ENCODE assay signal across 16 cellular contexts in genomic region chr22:24976442-24977218, GRCh38. TPM values are rescaled to one million over a fixed set of nuclear protein-coding genes. Genes with fewer than 3 reads are reported as not detected.
DNase-seq lines count a peak whose midpoint lies in the region; ATAC-seq, FAIRE-seq and TF ChIP-seq lines count a peak whose summit lies in the region.
"Had no signal": no experiment of that assay in that cellular context is flagged by ENCODE, and none has a peak within 500 bp of the region (broad histone marks: within the 10 kb centered on the region; RNA-seq: fewer than 3 reads in every experiment).

No MANE protein-coding gene starts in this region.

- peak overlapping the region; percentile 33 for H3K27ac Mint-ChIP-seq in glutamatergic neuron (ENCODE audit: unreplicated experiment)
- H3K27ac Mint-ChIP-seq: activated CD4-positive, alpha-beta T cell treated with anti-CD3 and anti-CD28 coated beads, Interleukin-2, amount 10 ng/mL, durations not matched to agents 24 days and 14 days had no signal

- H3K27me3 ChIP-seq in cardiac muscle cell (no peaks in the 10 kb centered on the region), pancreas (no peaks in the 10 kb centered on the region), vagina (no peaks in the 10 kb centered on the region)

- H3K27me3 Mint-ChIP-seq in glutamatergic neuron (ENCODE audit: unreplicated experiment) = peaks cover 2% of the 10 kb centered on the region

- TF ChIP-seq CTCF in cardiac muscle cell (IDR thresholded peaks at IDR 0.05; ENCODE audit: low read depth, low read length) (no peak), glutamatergic neuron (IDR thresholded peaks at IDR 0.05; ENCODE audit: partially characterized antibody, unreplicated experiment) (no peak), pancreas (IDR thresholded peaks at IDR 0.05) (no peak), vagina (IDR thresholded peaks at IDR 0.05) (no peak)

- peak overlapping the region; percentile 89 for H3K27ac ChIP-seq in cardiac muscle cell
- peak overlapping the region in 3 of 4 donors; percentile 14 to 53 (median 22) for H3K27ac ChIP-seq in pancreas
- peak overlapping the region; percentile 90 for H3K27ac ChIP-seq in vagina

- no peak overlapping the region for H3K4me3 Mint-ChIP-seq in glutamatergic neuron (ENCODE audit: unreplicated experiment)
- H3K4me3 Mint-ChIP-seq: activated CD4-positive, alpha-beta T cell treated with anti-CD3 and anti-CD28 coated beads, Interleukin-2, amount 10 ng/mL, durations not matched to agents 24 days and 14 days had no signal

- H3K9me3 Mint-ChIP-seq in glutamatergic neuron (ENCODE audit: unreplicated experiment) = no peaks in the 10 kb centered on the region
- H3K9me3 Mint-ChIP-seq: activated CD4-positive, alpha-beta T cell treated with anti-CD3 and anti-CD28 coated beads, Interleukin-2, amount 10 ng/mL, durations not matched to agents 24 days and 14 days had no signal

- H3K4me3 ChIP-seq in cardiac muscle cell (no peak overlapping the region), pancreas (no peak overlapping the region), vagina (no peak overlapping the region)

- no peaks in the 10 kb centered on the region for H3K36me3 Mint-ChIP-seq in glutamatergic neuron (ENCODE audit: unreplicated experiment)

- H3K4me1 ChIP-seq in cardiac muscle cell (ENCODE audit: low read depth) (peaks cover 32% of the 10 kb centered on the region), pancreas (peaks cover 0 to 16% (median 0%) of the 10 kb centered on the region in 3 donors), vagina (peaks cover 54% of the 10 kb centered on the region)

- ATAC-seq in Right ventricle myocardium superior (ENCODE audit: poor library complexity) (no peak), pancreas (peak in 1 of 4 donors; percentile 30), GM21528 (IDR thresholded peaks at IDR 0.05; ENCODE audit: low FRiP score, unreplicated experiment) (no peak)

- FAIRE-seq in pancreas (lab: Jason Lieb, UNC) = no peak
- FAIRE-seq: islet of Langerhans had no signal

- H3K4me1 Mint-ChIP-seq in glutamatergic neuron (ENCODE audit: low read depth, unreplicated experiment) = peaks cover 17% of the 10 kb centered on the region

- H3K9me3 ChIP-seq in cardiac muscle cell (ENCODE audit: low read depth) (no peaks in the 10 kb centered on the region), pancreas (no peaks in the 10 kb centered on the region), vagina (no peaks in the 10 kb centered on the region)

- no peak for DNase-seq in cardiac muscle cell (ENCODE audit: low read depth in 1 of 2, low spot score in 1 of 2)
- DNase-seq in Right ventricle myocardium superior = no peak
- no peak for DNase-seq in glutamatergic neuron
- peak in 1 of 6 donors; percentile 46 for DNase-seq in pancreas
- DNase-seq in vagina (ENCODE audit: extremely low spot score in 2 of 2) = no peak
- no peak for DNase-seq in NCI-H2196 (lab: John Stamatoyannopoulos, UW; ENCODE audit: unreplicated experiment)
- DNase-seq in stimulated activated CD4-positive, alpha-beta T cell treated with anti-CD3 and anti-CD28 coated beads, Interleukin-2, amount 100 ng/mL, for 24 hours = no peak
- DNase-seq: 8988T; activated CD4-positive, alpha-beta T cell treated with anti-CD3 and anti-CD28 coated beads, Interleukin-2, amount 10 ng/mL, durations not matched to agents 24 days and 14 days; activated naive CD4-positive, alpha-beta T cell treated with anti-CD3 and anti-CD28 coated beads, Interleukin-2, amount 50 U/mL, for 16 hours; DMS153; NCI-H1092 treated with DMSO at 0.1 percent for 48 hours; NCI-H748 treated with DMSO at 0.1 percent for 48 hours had no signal

- no peak for TF ChIP-seq POLR2A in vagina (IDR thresholded peaks at IDR 0.05)

- no peaks in the 10 kb centered on the region for H3K36me3 ChIP-seq in cardiac muscle cell
- no peaks in the 10 kb centered on the region for H3K36me3 ChIP-seq in pancreas
- H3K36me3 ChIP-seq in vagina = no peaks in the 10 kb centered on the region

- intact Hi-C loops in Right ventricle myocardium superior (cut with DNase I) (no loop called here), pancreas (cut with DNase I) (no loop called here), vagina (cut with DNase I) (no loop called here)

- WGBS in pancreas, 2 donors = 67% methylated on average over 18 of the region's 18 CpGs

RNA-seq across cellular contexts. Expression of gene KIAA1671, which starts 24.1 kb away (rescaled TPM):
- total RNA-seq in cardiac muscle cell = 18.7 and 37.3 TPM in 2 replicates
- polyA plus RNA-seq in cardiac muscle cell = 10.9 and 12.8 TPM in 2 replicates
- total RNA-seq in Right ventricle myocardium superior = 12.6 TPM
- 15.3 TPM for total RNA-seq in glutamatergic neuron (ENCODE audit: unreplicated experiment)
- total RNA-seq in pancreas = 10 to 100 TPM; 17.5 to 28.8 (median 20.4) TPM
- polyA plus RNA-seq in pancreas = 10 to 100 TPM in 1 of 2 donors, 1 to 10 TPM in 1; 8.3 to 12.8 TPM
- total RNA-seq in vagina = 54.0 TPM

RNA-seq across cellular contexts. Expression of gene LHFPL7, which starts 30.1 kb away (rescaled TPM):
- total RNA-seq in cardiac muscle cell (not detected in 2 replicates), Right ventricle myocardium superior (not detected), glutamatergic neuron (ENCODE audit: unreplicated experiment) (not detected), pancreas (not detected), vagina (not detected)
- polyA plus RNA-seq in cardiac muscle cell (not detected in 2 replicates), pancreas (not detected)
- total RNA-seq: activated CD4-positive, alpha-beta T cell treated with anti-CD3 and anti-CD28 coated beads, Interleukin-2, amount 10 ng/mL, durations not matched to agents 24 days and 14 days; posterior vena cava had no signal

Comparison
In these comparisons a context has a peak if more than half of its experiments do, and no peak if none do; other contexts are left out.
1. H3K27ac ChIP-seq: peak in every context shown above with its lines; median percentile 90 in vagina; 89 in cardiac muscle cell; 22 in pancreas.